Comparison of ENCODE assay signal across 24 cellular contexts in genomic region chr1:58926177-58926576, GRCh38.
"Had no signal": no experiment of that assay in that cellular context is flagged by ENCODE, and none has a peak within 500 bp of the region (broad histone marks: within the 10 kb centered on the region; RNA-seq: fewer than 3 reads in every experiment).

No MANE protein-coding gene starts in this region.

- H3K36me3 ChIP-seq: ascending aorta, brain microvascular endothelial cell, prostate gland had no signal

- H3K4me1 ChIP-seq: ascending aorta had no signal

- FAIRE-seq: frontal cortex had no signal

- ATAC-seq: activated CD4-positive, alpha-beta T cell treated with anti-CD3 and anti-CD28 coated beads for 36 hours; activated naive CD4-positive, alpha-beta T cell treated with anti-CD3 and anti-CD28 coated beads, Interleukin-2, amount 50 U/mL, for 72 hours; activated T-helper 17 cell treated with anti-CD3 and anti-CD28 coated beads, Interleukin-2, amount 50 U/mL, for 72 hours; left cardiac atrium; natural killer cell; stimulated activated naive CD8-positive, alpha-beta T cell treated with anti-CD3 and anti-CD28 coated beads, Interleukin-15, amount 100 ng/mL, for 72 hours; WTC11 had no signal

- DNase-seq: activated CD4-positive, alpha-beta T cell treated with anti-CD3 and anti-CD28 coated beads for 36 hours; activated CD4-positive, alpha-beta T cell treated with anti-CD3 and anti-CD28 coated beads, Interleukin-2, amount 50 U/mL, for 4 hours; activated CD8-positive, alpha-beta memory T cell treated with anti-CD3 and anti-CD28 coated beads for 24 hours; activated CD8-positive, alpha-beta memory T cell treated with anti-CD3 and anti-CD28 coated beads, Interleukin-2, amount 50 U/mL, for 4 hours; activated T-cell treated with anti-CD3 and anti-CD28 coated beads, Interleukin-2, amount 50 U/mL, for 24 hours; brain microvascular endothelial cell; central memory CD4-positive, alpha-beta T cell; dorsolateral prefrontal cortex; glutamatergic neuron; hypothalamus; left cardiac atrium; midbrain; natural killer cell; stimulated activated CD4-positive, alpha-beta T cell treated with anti-CD3 and anti-CD28 coated beads, Interleukin-12 subunit alpha, Interleukin-12 subunit beta, amount 100 ng/mL, for 4 hours; stimulated activated CD4-positive, alpha-beta T cell treated with anti-CD3 and anti-CD28 coated beads, Interleukin-4, amount 100 ng/mL, for 4 hours; stimulated activated naive CD8-positive, alpha-beta T cell treated with anti-CD3 and anti-CD28 coated beads, Interleukin-15, amount 100 ng/mL, for 72 hours; T-helper 9 cell; trophoblast cell had no signal

- H3K27me3 ChIP-seq: ascending aorta, brain microvascular endothelial cell, dorsolateral prefrontal cortex had no signal

- H3K4me3 ChIP-seq: ascending aorta, dorsolateral prefrontal cortex, prostate gland had no signal

- H3K9me3 ChIP-seq: ascending aorta, prostate gland had no signal

- H3K27ac ChIP-seq: ascending aorta, brain microvascular endothelial cell, dorsolateral prefrontal cortex, prostate gland had no signal
